In the genomic region with DNA sequence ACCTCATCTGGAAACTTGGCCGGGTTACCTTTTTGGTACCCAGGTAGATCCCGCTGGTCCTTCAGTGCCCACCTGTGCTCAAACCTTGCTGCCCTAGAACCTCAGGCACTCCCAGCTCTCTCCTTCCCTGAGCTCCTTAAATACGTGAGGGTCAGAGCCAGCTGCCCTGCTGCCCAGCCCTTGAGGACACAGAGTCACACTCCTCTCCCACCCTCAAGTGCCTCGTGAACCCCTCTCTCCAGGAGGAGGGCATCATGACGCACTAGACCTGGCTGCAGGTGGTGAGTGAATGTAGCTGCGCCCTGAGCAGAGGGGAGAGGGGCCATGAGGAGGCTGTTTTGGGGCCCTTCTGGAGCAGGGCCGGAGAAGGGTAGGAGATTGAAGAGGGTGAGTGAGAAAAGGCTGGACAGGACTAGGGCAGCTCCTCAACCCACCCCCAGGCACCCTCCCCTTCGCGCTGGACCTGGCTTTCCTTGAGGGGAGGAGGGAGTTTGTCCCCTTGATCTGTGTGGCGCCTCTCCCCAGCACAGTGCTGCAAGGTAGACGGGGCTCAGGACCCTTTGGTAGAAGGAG, we compare ENCODE assay signal across 1 cellular context.
TF ChIP-seq lines count a peak whose summit lies in the region.

No MANE protein-coding gene starts in this region.

TF ChIP-seq in endothelial cell of umbilical vein, 7 proteins besides CTCF, POLR2A, EP300 and RAD21 (continued from another document):
- no peak for TF ChIP-seq JUN (IDR thresholded peaks at IDR 0.05; ENCODE audit: borderline replicate concordance, insufficient read depth, insufficient read length, low read depth)
